ENCODE assay signal across 21 cellular contexts in genomic region chrX:112837531-112837930, GRCh38.
"Had no signal": no experiment of that assay in that cellular context is flagged by ENCODE, and none has a peak within 500 bp of the region (broad histone marks: within the 10 kb centered on the region; RNA-seq: fewer than 3 reads in every experiment).

No MANE protein-coding gene starts in this region.

- H3K27me3 Mint-ChIP-seq: activated naive CD8-positive, alpha-beta T cell had no signal

- H3K36me3 ChIP-seq: right atrium auricular region, upper lobe of right lung had no signal

- H3K27me3 ChIP-seq: body of pancreas, upper lobe of right lung had no signal

- ATAC-seq: activated CD8-positive, alpha-beta T cell treated with anti-CD3 and anti-CD28 coated beads for 36 hours; activated T-cell treated with anti-CD3 and anti-CD28 coated beads, Interleukin-2, amount 50 U/mL, for 4 hours; body of pancreas; stimulated activated naive CD8-positive, alpha-beta T cell treated with anti-CD3 and anti-CD28 coated beads, Interleukin-15, amount 100 ng/mL, for 72 hours; upper lobe of right lung; WTC11 had no signal

- H3K27ac ChIP-seq: body of pancreas, coronary artery, right atrium auricular region, upper lobe of right lung had no signal

- H3K4me3 Mint-ChIP-seq: activated CD8-positive, alpha-beta T cell treated with anti-CD3 and anti-CD28 coated beads for 36 hours; activated naive CD8-positive, alpha-beta T cell; activated T-cell treated with anti-CD3 and anti-CD28 coated beads, Interleukin-2, amount 50 U/mL, for 4 hours; stimulated activated naive CD8-positive, alpha-beta T cell treated with anti-CD3 and anti-CD28 coated beads, Interleukin-15, amount 100 ng/mL, for 72 hours; WTC11 had no signal

- H3K9me3 ChIP-seq: body of pancreas, right atrium auricular region, upper lobe of right lung had no signal

- H3K27ac Mint-ChIP-seq: activated CD8-positive, alpha-beta T cell treated with anti-CD3 and anti-CD28 coated beads for 36 hours; activated naive CD8-positive, alpha-beta T cell; stimulated activated naive CD8-positive, alpha-beta T cell treated with anti-CD3 and anti-CD28 coated beads, Interleukin-15, amount 100 ng/mL, for 72 hours; WTC11 had no signal

- H3K4me1 ChIP-seq: right atrium auricular region, upper lobe of right lung had no signal

- H3K9me3 Mint-ChIP-seq: activated CD8-positive, alpha-beta T cell treated with anti-CD3 and anti-CD28 coated beads for 36 hours; activated T-cell treated with anti-CD3 and anti-CD28 coated beads, Interleukin-2, amount 50 U/mL, for 4 hours; stimulated activated naive CD8-positive, alpha-beta T cell treated with anti-CD3 and anti-CD28 coated beads, Interleukin-15, amount 100 ng/mL, for 72 hours; WTC11 had no signal

- H3K4me3 ChIP-seq: body of pancreas, coronary artery, lung, right atrium auricular region, upper lobe of right lung had no signal

- H3K36me3 Mint-ChIP-seq: activated naive CD8-positive, alpha-beta T cell had no signal

- DNase-seq: activated CD4-positive, alpha-beta T cell treated with anti-CD3 and anti-CD28 coated beads for 48 hours; activated CD8-positive, alpha-beta T cell treated with anti-CD3 and anti-CD28 coated beads for 36 hours; activated effector memory CD4-positive, alpha-beta T cell treated with anti-CD3 and anti-CD28 coated beads, Interleukin-2, amount 50 U/mL, for 16 hours; activated T-cell treated with anti-CD3 and anti-CD28 coated beads, Interleukin-2, amount 50 U/mL, for 4 hours; amniotic stem cell; body of pancreas; central memory CD4-positive, alpha-beta T cell; effector CD8-positive, alpha-beta T cell; foreskin fibroblast; head of caudate nucleus; midbrain; nucleus accumbens; posterior cingulate gyrus; stimulated activated naive CD8-positive, alpha-beta T cell treated with anti-CD3 and anti-CD28 coated beads, Interleukin-15, amount 100 ng/mL, for 72 hours; T-helper 2 cell; upper lobe of right lung had no signal
